8 cellular contexts compared by ENCODE assay signal in the genomic region with DNA sequence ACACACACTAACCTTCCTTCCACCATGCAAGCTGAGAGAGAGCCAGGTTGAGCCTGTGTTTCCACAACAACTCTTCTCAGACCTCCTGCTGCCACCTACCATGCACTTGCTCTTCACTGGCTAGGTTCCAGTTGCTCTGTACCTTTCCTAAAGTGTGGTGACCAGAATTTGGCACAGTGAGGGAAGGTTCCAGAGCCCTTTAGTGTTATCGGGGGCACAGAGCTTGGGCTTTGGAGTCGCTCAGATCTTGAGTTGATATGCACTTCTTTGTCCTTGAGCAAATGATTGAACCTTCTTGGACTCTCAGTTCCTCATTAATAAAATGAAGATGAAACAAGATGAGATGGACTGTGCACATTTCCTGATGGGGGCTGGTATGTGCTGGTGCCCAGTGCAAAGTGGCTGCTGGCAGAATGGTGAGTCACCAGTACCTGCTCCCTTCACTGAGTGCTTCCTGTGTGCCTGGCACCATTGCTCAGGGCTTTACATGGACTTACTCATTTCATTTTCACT. TPM values are rescaled to one million over a fixed set of nuclear protein-coding genes. Genes with fewer than 3 reads are reported as not detected.
A peak's percentile ranks its signal among the peaks of the same experiment; 100 is the strongest.
DNase-seq lines count a peak whose midpoint lies in the region; ATAC-seq and TF ChIP-seq lines count a peak whose summit lies in the region.

No MANE protein-coding gene starts in this region.

- peak overlapping the region; percentile 5 to 94 (median 90) for H3K27ac ChIP-seq in body of pancreas
- no peak overlapping the region for H3K27ac ChIP-seq in osteoblast (ENCODE audit: low read depth, low read length)

- CTCF ChIA-PET in Calu3 (lab: Charles Lee), result interaction anchor here (0.5 to 0.6 kb wide), 2 partner anchors 22 to 173 kb away, joined by 4 to 6 read pairs; no protein-coding TSS in a partner anchor
- CTCF ChIA-PET in activated CD4-positive, alpha-beta T cell treated with anti-CD3 and anti-CD28 coated beads, Interleukin-2, amount 10 ng/mL, durations not matched to agents 7 days and 5 days (lab: Charles Lee), result no interaction called here

- H3K36me3 Mint-ChIP-seq in Calu3 (ENCODE audit: insufficient read depth, unreplicated experiment) (peaks cover 34% of the 10 kb centered on the region), glutamatergic neuron (ENCODE audit: unreplicated experiment) (no peaks in the 10 kb centered on the region)
- H3K36me3 Mint-ChIP-seq in activated CD4-positive, alpha-beta T cell treated with anti-CD3 and anti-CD28 coated beads, Interleukin-2, amount 10 ng/mL, durations not matched to agents 7 days and 5 days (ENCODE audit: low read depth), result no peaks in the 10 kb centered on the region

- H3K27ac Mint-ChIP-seq in Calu3 (ENCODE audit: unreplicated experiment) (peak overlapping the region; percentile 14), glutamatergic neuron (ENCODE audit: unreplicated experiment) (no peak overlapping the region)
- no peak overlapping the region for H3K27ac Mint-ChIP-seq in activated CD4-positive, alpha-beta T cell treated with anti-CD3 and anti-CD28 coated beads, Interleukin-2, amount 10 ng/mL, durations not matched to agents 7 days and 5 days

- no peak overlapping the region for H2AFZ ChIP-seq in osteoblast (ENCODE audit: low read length)

- H4K20me1 ChIP-seq in osteoblast (ENCODE audit: insufficient read depth, low read length), result no peaks in the 10 kb centered on the region

- H3K4me3 ChIP-seq in body of pancreas, result no peak overlapping the region
- no peak overlapping the region for H3K4me3 ChIP-seq in osteoblast (ENCODE audit: insufficient read depth, low read length)

- H3K27me3 Mint-ChIP-seq in Calu3 (ENCODE audit: unreplicated experiment) (no peaks in the 10 kb centered on the region), glutamatergic neuron (ENCODE audit: unreplicated experiment) (peaks cover 4% of the 10 kb centered on the region)
- H3K27me3 Mint-ChIP-seq in activated CD4-positive, alpha-beta T cell treated with anti-CD3 and anti-CD28 coated beads, Interleukin-2, amount 10 ng/mL, durations not matched to agents 7 days and 5 days, result peaks cover 5% of the 10 kb centered on the region

- H3K27me3 ChIP-seq in body of pancreas (no peaks in the 10 kb centered on the region), osteoblast (ENCODE audit: insufficient read depth, low read length) (peaks cover 6% of the 10 kb centered on the region)

- peaks cover 89% of the 10 kb centered on the region for H3K4me1 Mint-ChIP-seq in Calu3 (ENCODE audit: low read depth, unreplicated experiment)
- H3K4me1 Mint-ChIP-seq in glutamatergic neuron (ENCODE audit: low read depth, unreplicated experiment), result peaks cover 50% of the 10 kb centered on the region
- H3K4me1 Mint-ChIP-seq in activated CD4-positive, alpha-beta T cell treated with anti-CD3 and anti-CD28 coated beads, Interleukin-2, amount 10 ng/mL, durations not matched to agents 7 days and 5 days, result no peaks in the 10 kb centered on the region

- no peaks in the 10 kb centered on the region for H3K9me3 Mint-ChIP-seq in Calu3 (ENCODE audit: low read depth, unreplicated experiment)
- H3K9me3 Mint-ChIP-seq in glutamatergic neuron (ENCODE audit: unreplicated experiment), result peaks cover 8% of the 10 kb centered on the region
- no peaks in the 10 kb centered on the region for H3K9me3 Mint-ChIP-seq in activated CD4-positive, alpha-beta T cell treated with anti-CD3 and anti-CD28 coated beads, Interleukin-2, amount 10 ng/mL, durations not matched to agents 7 days and 5 days

- ATAC-seq in GM19438 (IDR thresholded peaks at IDR 0.05; ENCODE audit: low read depth, unreplicated experiment), result peak; percentile 85
- peak; percentile 92 for ATAC-seq in HG03432 (IDR thresholded peaks at IDR 0.05; ENCODE audit: unreplicated experiment)
- ATAC-seq in body of pancreas, result peak; percentile 35

- no peak for TF ChIP-seq POLR2A in body of pancreas (IDR thresholded peaks at IDR 0.05)

- H3K4me2 ChIP-seq in osteoblast (ENCODE audit: insufficient read depth, low read length), result no peak overlapping the region

- POLR2A ChIA-PET in activated CD4-positive, alpha-beta T cell treated with anti-CD3 and anti-CD28 coated beads, Interleukin-2, amount 10 ng/mL, durations not matched to agents 7 days and 5 days (lab: Charles Lee), result no interaction called here

- H3K4me3 Mint-ChIP-seq in Calu3 (ENCODE audit: low read depth, unreplicated experiment), result peak overlapping the region; percentile 1
- H3K4me3 Mint-ChIP-seq in glutamatergic neuron (ENCODE audit: unreplicated experiment), result no peak overlapping the region
- H3K4me3 Mint-ChIP-seq in activated CD4-positive, alpha-beta T cell treated with anti-CD3 and anti-CD28 coated beads, Interleukin-2, amount 10 ng/mL, durations not matched to agents 7 days and 5 days, result no peak overlapping the region

- no peaks in the 10 kb centered on the region for H3K9me3 ChIP-seq in body of pancreas
- no peaks in the 10 kb centered on the region for H3K9me3 ChIP-seq in osteoblast (ENCODE audit: low read depth, low read length)

- 12 to 26% methylated on average over 2 of the region's 2 CpGs for WGBS in body of pancreas, 2 donors

- no peaks in the 10 kb centered on the region for H3K79me2 ChIP-seq in osteoblast (ENCODE audit: insufficient read depth, low read length)

- no peaks in the 10 kb centered on the region for H3K36me3 ChIP-seq in body of pancreas (replicated peaks in 1 of 2; ENCODE audit: insufficient read depth in 1 of 2, low read depth in 2 of 2)
- H3K36me3 ChIP-seq in osteoblast (ENCODE audit: insufficient read depth, low read length), result no peaks in the 10 kb centered on the region

- peak; percentile 71 for DNase-seq in Calu3
- peak; percentile 56 to 79 (median 74) for DNase-seq in body of pancreas
- DNase-seq in glutamatergic neuron, result no peak
- no peak for DNase-seq in activated CD4-positive, alpha-beta T cell treated with anti-CD3 and anti-CD28 coated beads, Interleukin-2, amount 10 ng/mL, durations not matched to agents 7 days and 5 days
- DNase-seq in globus pallidus (ENCODE audit: low spot score), result no peak
- no peak for DNase-seq in osteoblast (ENCODE audit: insufficient read length, low spot score, missing footprints)

- TF ChIP-seq CTCF in Calu3 (IDR thresholded peaks at IDR 0.05; ENCODE audit: unreplicated experiment) (no peak), body of pancreas (IDR thresholded peaks at IDR 0.05) (no peak), glutamatergic neuron (IDR thresholded peaks at IDR 0.05; ENCODE audit: partially characterized antibody, unreplicated experiment) (no peak), osteoblast (IDR thresholded peaks at IDR 0.05; ENCODE audit: extremely low read depth, low read depth, low read length) (no peak)

- H3K4me1 ChIP-seq in body of pancreas, result peaks cover 90% of the 10 kb centered on the region
- no peaks in the 10 kb centered on the region for H3K4me1 ChIP-seq in osteoblast (ENCODE audit: insufficient read depth, low read length)

- intact Hi-C loops in Calu3 (cut with micrococcal nuclease; ENCODE audit: unreplicated experiment) (no loop called here), body of pancreas (cut with DNase I) (no loop called here)

- no TSS peak for BruUV-seq in Calu3 (replicated peaks; lab: Mats Ljungman, UMichigan)

RNA-seq across cellular contexts. Expression of gene NEDD4L, which starts 47.1 kb away (rescaled TPM):
- 213 TPM in 2 replicates for total RNA-seq in Calu3 (2022)
- total RNA-seq in body of pancreas, result 100 to 1,000 TPM; 105 to 108 TPM
- total RNA-seq in glutamatergic neuron (ENCODE audit: unreplicated experiment), result 209 TPM
- 1 to 10 TPM; 5.6 to 8.1 TPM for total RNA-seq in activated CD4-positive, alpha-beta T cell treated with anti-CD3 and anti-CD28 coated beads, Interleukin-2, amount 10 ng/mL, durations not matched to agents 7 days and 5 days
- total RNA-seq in osteoblast, result 20.3 and 30.0 TPM in 2 replicates

Comparison
In these comparisons a context has a peak if more than half of its experiments do, and no peak if none do; other contexts are left out.
1. DNase-seq: peak in Calu3 (single experiment) and body of pancreas (4 of 4); none in glutamatergic neuron (single experiment), activated CD4-positive, alpha-beta T cell treated with anti-CD3 and anti-CD28 coated beads, Interleukin-2, amount 10 ng/mL, durations not matched to agents 7 days and 5 days (single experiment), globus pallidus (single experiment) and osteoblast (single experiment).
2. ATAC-seq: peak in every context shown above with its lines; median percentile 92 in HG03432; 85 in GM19438; 35 in body of pancreas.